Comparison of ENCODE assay signal across 36 cellular contexts in the genomic region with DNA sequence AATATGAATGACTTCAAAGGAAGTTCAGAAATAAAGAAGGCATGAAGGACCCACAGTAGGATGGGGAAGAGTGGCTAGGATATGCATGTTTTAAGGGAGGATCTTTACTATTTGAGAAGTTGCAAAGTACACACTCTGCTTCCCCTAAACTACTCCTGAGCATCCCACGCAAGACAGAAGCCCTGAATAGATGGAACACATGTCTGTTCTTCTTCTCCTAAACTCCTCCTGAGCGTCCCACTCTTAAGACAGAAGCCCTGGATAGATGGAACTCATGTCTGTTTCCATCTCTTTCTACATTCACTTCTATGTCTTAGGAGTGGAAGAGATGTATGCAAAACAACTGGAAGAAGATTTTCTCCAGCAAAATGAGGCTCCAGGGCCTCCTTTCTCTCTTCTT.
"Had no signal": no experiment of that assay in that cellular context is flagged by ENCODE, and none has a peak within 500 bp of the region (broad histone marks: within the 10 kb centered on the region; RNA-seq: fewer than 3 reads in every experiment).

No MANE protein-coding gene starts in this region.

- H3K4me1 Mint-ChIP-seq: activated B cell treated with CpG ODN at 0.5 μM for 24 hours; activated CD4-positive, alpha-beta T cell treated with anti-CD3 and anti-CD28 coated beads, Interleukin-2, amount 10 ng/mL, durations not matched to agents 24 days and 14 days; activated naive CD8-positive, alpha-beta T cell treated with anti-CD3 and anti-CD28 coated beads for 36 hours; activated T-helper 17 cell treated with anti-CD3 and anti-CD28 coated beads, Interleukin-2, amount 50 U/mL, for 72 hours; central memory CD8-positive, alpha-beta T cell had no signal

- H3K27me3 ChIP-seq: adrenal gland, cardiac muscle cell had no signal

- H3K27ac Mint-ChIP-seq: activated B cell treated with CpG ODN at 0.5 μM for 24 hours; activated CD4-positive, alpha-beta memory T cell treated with anti-CD3 and anti-CD28 coated beads for 36 hours; activated CD4-positive, alpha-beta T cell treated with anti-CD3 and anti-CD28 coated beads, Interleukin-2, amount 10 ng/mL, durations not matched to agents 24 days and 14 days; activated CD8-positive, alpha-beta T cell treated with anti-CD3 and anti-CD28 coated beads for 36 hours; activated naive CD4-positive, alpha-beta T cell treated with anti-CD3 and anti-CD28 coated beads for 36 hours; activated naive CD4-positive, alpha-beta T cell treated with anti-CD3 and anti-CD28 coated beads, Interleukin-2, amount 50 U/mL, for 72 hours; activated naive CD8-positive, alpha-beta T cell treated with anti-CD3 and anti-CD28 coated beads for 36 hours; activated T-cell treated with anti-CD3 and anti-CD28 coated beads, Interleukin-2, amount 50 U/mL, for 72 hours; activated T-helper 1 cell treated with anti-CD3 and anti-CD28 coated beads, Interleukin-12 subunit alpha, Interleukin-12 subunit beta, Interleukin-2, Interleukin-4 antibody, amounts not matched to agents 30 ng/mL and 10 ng/mL and 1 ng/mL, durations not matched to agents 14 hours and 24 hours and 36 hours; activated T-helper 17 cell treated with anti-CD3 and anti-CD28 coated beads, Interleukin-2, amount 50 U/mL, for 72 hours; brain; T-helper 1 cell treated with Interleukin-12 subunit alpha and Interleukin-12 subunit beta and Interleukin-4 antibody, amounts not matched to agents 30 μg/mL and 1 μg/mL, for 36 hours; T-helper 2 cell treated with Interferon-gamma antibody and Interleukin-4, amounts not matched to agents 5 μg/mL and 100 μg/mL, for 36 hours had no signal

- H3K9me3 ChIP-seq: adrenal gland had no signal

- H3K27me3 Mint-ChIP-seq: activated B cell treated with CpG ODN at 0.5 μM for 24 hours; activated CD4-positive, alpha-beta memory T cell treated with anti-CD3 and anti-CD28 coated beads for 36 hours; activated CD4-positive, alpha-beta T cell treated with anti-CD3 and anti-CD28 coated beads, Interleukin-2, amount 10 ng/mL, durations not matched to agents 24 days and 14 days had no signal

- DNase-seq: activated B cell treated with CpG ODN at 0.5 μM for 24 hours; activated CD4-positive, alpha-beta memory T cell treated with anti-CD3 and anti-CD28 coated beads for 36 hours; activated CD4-positive, alpha-beta T cell treated with anti-CD3 and anti-CD28 coated beads for 4 hours; activated CD4-positive, alpha-beta T cell treated with anti-CD3 and anti-CD28 coated beads, Interleukin-2, amount 10 ng/mL, durations not matched to agents 24 days and 14 days; activated CD4-positive, alpha-beta T cell treated with anti-CD3 and anti-CD28 coated beads, Interleukin-2, amount 50 U/mL, for 1 hour; activated CD4-positive, alpha-beta T cell treated with anti-CD3 and anti-CD28 coated beads, Interleukin-2, amount 50 U/mL, for 4 hours; activated CD4-positive, CD25-positive, alpha-beta regulatory T cell treated with anti-CD3 and anti-CD28 coated beads, Interleukin-2, amount 50 U/mL, for 72 hours; activated CD8-positive, alpha-beta memory T cell treated with anti-CD3 and anti-CD28 coated beads, Interleukin-2, amount 50 U/mL, for 4 hours; activated CD8-positive, alpha-beta T cell treated with anti-CD3 and anti-CD28 coated beads for 36 hours; activated effector memory CD4-positive, alpha-beta T cell treated with anti-CD3 and anti-CD28 coated beads, Interleukin-2, amount 50 U/mL, for 16 hours; activated gamma-delta T cell treated with Interleukin-2 at 50 U/mL for 16 hours; activated naive CD4-positive, alpha-beta T cell; activated naive CD4-positive, alpha-beta T cell treated with anti-CD3 and anti-CD28 coated beads for 36 hours; activated naive CD4-positive, alpha-beta T cell treated with anti-CD3 and anti-CD28 coated beads, Interleukin-2, amount 50 U/mL, for 16 hours; activated naive CD8-positive, alpha-beta T cell treated with anti-CD3 and anti-CD28 coated beads for 36 hours; activated T-cell treated with anti-CD3 and anti-CD28 coated beads for 4 hours; activated T-cell treated with anti-CD3 and anti-CD28 coated beads, Interleukin-2, amount 50 U/mL, for 1 hour; activated T-cell treated with anti-CD3 and anti-CD28 coated beads, Interleukin-2, amount 50 U/mL, for 4 hours; activated T-cell treated with anti-CD3 and anti-CD28 coated beads, Interleukin-2, amount 50 U/mL, for 72 hours; amniotic stem cell; aorta; cerebellar nuclear complex; T-helper 2 cell; T-helper 9 cell had no signal

- H3K4me1 ChIP-seq: adrenal gland had no signal

- H3K4me3 Mint-ChIP-seq: activated B cell treated with CpG ODN at 0.5 μM for 24 hours; activated CD4-positive, alpha-beta memory T cell treated with anti-CD3 and anti-CD28 coated beads for 36 hours; activated CD4-positive, alpha-beta T cell treated with anti-CD3 and anti-CD28 coated beads, Interleukin-2, amount 10 ng/mL, durations not matched to agents 24 days and 14 days; activated CD8-positive, alpha-beta T cell treated with anti-CD3 and anti-CD28 coated beads for 36 hours; activated naive CD4-positive, alpha-beta T cell treated with anti-CD3 and anti-CD28 coated beads for 36 hours; activated naive CD8-positive, alpha-beta T cell treated with anti-CD3 and anti-CD28 coated beads for 36 hours; activated T-cell treated with anti-CD3 and anti-CD28 coated beads, Interleukin-2, amount 50 U/mL, for 4 hours; activated T-cell treated with anti-CD3 and anti-CD28 coated beads, Interleukin-2, amount 50 U/mL, for 72 hours; activated T-helper 1 cell treated with anti-CD3 and anti-CD28 coated beads, Interleukin-12 subunit alpha, Interleukin-12 subunit beta, Interleukin-2, Interleukin-4 antibody, amounts not matched to agents 30 ng/mL and 10 ng/mL and 1 ng/mL, durations not matched to agents 14 hours and 24 hours and 36 hours; activated T-helper 17 cell treated with anti-CD3 and anti-CD28 coated beads, Interleukin-2, amount 50 U/mL, for 72 hours; brain; central memory CD8-positive, alpha-beta T cell; T-helper 1 cell treated with Interleukin-12 subunit alpha and Interleukin-12 subunit beta and Interleukin-4 antibody, amounts not matched to agents 30 μg/mL and 1 μg/mL, for 36 hours; T-helper 2 cell treated with Interferon-gamma antibody and Interleukin-4, amounts not matched to agents 5 μg/mL and 100 μg/mL, for 36 hours had no signal

- H3K36me3 ChIP-seq: adrenal gland, cardiac muscle cell had no signal

- H3K4me3 ChIP-seq: adrenal gland, cardiac muscle cell had no signal

- H3K27ac ChIP-seq: cardiac muscle cell, VCaP had no signal

- FAIRE-seq: bronchial epithelial cell, TTC549 had no signal

- H3K9me3 Mint-ChIP-seq: activated CD4-positive, alpha-beta memory T cell treated with anti-CD3 and anti-CD28 coated beads for 36 hours; activated CD4-positive, alpha-beta T cell treated with anti-CD3 and anti-CD28 coated beads, Interleukin-2, amount 10 ng/mL, durations not matched to agents 24 days and 14 days; activated CD8-positive, alpha-beta T cell treated with anti-CD3 and anti-CD28 coated beads for 36 hours; activated naive CD4-positive, alpha-beta T cell treated with anti-CD3 and anti-CD28 coated beads for 36 hours; activated naive CD4-positive, alpha-beta T cell treated with anti-CD3 and anti-CD28 coated beads, Interleukin-2, amount 50 U/mL, for 72 hours; activated naive CD8-positive, alpha-beta T cell treated with anti-CD3 and anti-CD28 coated beads for 36 hours; activated T-cell treated with anti-CD3 and anti-CD28 coated beads, Interleukin-2, amount 50 U/mL, for 4 hours; activated T-cell treated with anti-CD3 and anti-CD28 coated beads, Interleukin-2, amount 50 U/mL, for 72 hours; activated T-helper 1 cell treated with anti-CD3 and anti-CD28 coated beads, Interleukin-12 subunit alpha, Interleukin-12 subunit beta, Interleukin-2, Interleukin-4 antibody, amounts not matched to agents 30 ng/mL and 10 ng/mL and 1 ng/mL, durations not matched to agents 14 hours and 24 hours and 36 hours; central memory CD8-positive, alpha-beta T cell; T-helper 1 cell treated with Interleukin-12 subunit alpha and Interleukin-12 subunit beta and Interleukin-4 antibody, amounts not matched to agents 30 μg/mL and 1 μg/mL, for 36 hours; T-helper 2 cell treated with Interferon-gamma antibody and Interleukin-4, amounts not matched to agents 5 μg/mL and 100 μg/mL, for 36 hours had no signal

- ATAC-seq: activated CD8-positive, alpha-beta T cell treated with anti-CD3 and anti-CD28 coated beads for 36 hours; activated naive CD4-positive, alpha-beta T cell treated with anti-CD3 and anti-CD28 coated beads, Interleukin-2, amount 50 U/mL, for 72 hours; activated T-cell treated with anti-CD3 and anti-CD28 coated beads, Interleukin-2, amount 50 U/mL, for 4 hours; activated T-cell treated with anti-CD3 and anti-CD28 coated beads, Interleukin-2, amount 50 U/mL, for 72 hours; activated T-helper 17 cell treated with anti-CD3 and anti-CD28 coated beads, Interleukin-2, amount 50 U/mL, for 72 hours had no signal

- H3K36me3 Mint-ChIP-seq: activated CD4-positive, alpha-beta memory T cell treated with anti-CD3 and anti-CD28 coated beads for 36 hours; activated naive CD4-positive, alpha-beta T cell treated with anti-CD3 and anti-CD28 coated beads, Interleukin-2, amount 50 U/mL, for 72 hours; activated naive CD8-positive, alpha-beta T cell treated with anti-CD3 and anti-CD28 coated beads for 36 hours had no signal
